ENCODE assay signal across 19 cellular contexts in the genomic region with DNA sequence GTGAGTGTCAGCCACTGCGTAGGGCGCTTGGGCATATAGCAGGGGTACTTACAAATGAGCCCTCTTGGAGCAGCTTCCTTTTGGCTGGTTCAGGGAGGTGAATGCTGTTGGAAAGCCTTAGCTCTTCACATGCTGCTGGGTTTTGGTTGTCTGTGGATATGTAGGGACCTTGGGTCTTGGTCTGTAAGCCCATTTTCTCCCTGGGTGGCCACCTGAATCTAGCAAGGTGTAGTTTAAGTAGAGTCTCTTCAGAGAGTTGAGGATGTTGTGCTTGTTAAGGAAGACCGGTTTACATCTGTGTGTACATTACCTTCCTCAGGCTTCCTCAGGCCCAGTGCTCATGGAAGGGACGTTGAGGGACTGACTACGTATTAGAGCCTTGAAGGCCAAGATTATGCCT.
"Had no signal": no experiment of that assay in that cellular context is flagged by ENCODE, and none has a peak within 500 bp of the region (broad histone marks: within the 10 kb centered on the region; RNA-seq: fewer than 3 reads in every experiment).

No MANE protein-coding gene starts in this region.

- H3K27me3 Mint-ChIP-seq: naive thymus-derived CD8-positive, alpha-beta T cell; stimulated activated memory B cell treated with anti-CD40 and anti-IgM and Interleukin-4, amounts not matched to agents 10 μg/mL and 1 μg/mL and 100 μg/mL, for 72 hours; stimulated activated naive CD8-positive, alpha-beta T cell treated with anti-CD3 and anti-CD28 coated beads, Interleukin-15, amount 100 ng/mL, for 72 hours had no signal

- H3K4me3 Mint-ChIP-seq: naive thymus-derived CD8-positive, alpha-beta T cell; stimulated activated memory B cell treated with anti-CD40 and anti-IgM and Interleukin-4, amounts not matched to agents 10 μg/mL and 1 μg/mL and 100 μg/mL, for 72 hours; stimulated activated naive CD8-positive, alpha-beta T cell treated with anti-CD3 and anti-CD28 coated beads, Interleukin-15, amount 100 ng/mL, for 72 hours had no signal

- H3K4me3 ChIP-seq: esophagus muscularis mucosa, gastrocnemius medialis, mucosa of descending colon, spleen, testis, transverse colon had no signal

- H3K4me1 ChIP-seq: esophagus muscularis mucosa, gastrocnemius medialis, testis had no signal

- DNase-seq: effector memory CD4-positive, alpha-beta T cell; gastrocnemius medialis; islet precursor cell; mammary epithelial cell; naive thymus-derived CD8-positive, alpha-beta T cell; spleen; stimulated activated CD4-positive, alpha-beta T cell treated with anti-CD3 and anti-CD28 coated beads, Interleukin-15, amount 100 ng/mL, for 24 hours; stimulated activated CD4-positive, alpha-beta T cell treated with anti-CD3 and anti-CD28 coated beads, Interleukin-1b, Interleukin-23, amount 100 ng/mL, for 48 hours; stimulated activated CD4-positive, alpha-beta T cell treated with anti-CD3 and anti-CD28 coated beads, Interleukin-4, amount 100 ng/mL, for 24 hours; stimulated activated naive CD8-positive, alpha-beta T cell treated with anti-CD3 and anti-CD28 coated beads, Interleukin-15, amount 100 ng/mL, for 72 hours; testis had no signal

- ATAC-seq: gastrocnemius medialis; left lobe of liver; naive thymus-derived CD8-positive, alpha-beta T cell; sciatic nerve; stimulated activated memory B cell treated with anti-CD40 and anti-IgM and Interleukin-4, amounts not matched to agents 10 μg/mL and 1 μg/mL and 100 μg/mL, for 72 hours; stimulated activated naive CD8-positive, alpha-beta T cell treated with anti-CD3 and anti-CD28 coated beads, Interleukin-15, amount 100 ng/mL, for 72 hours had no signal

- H3K9me3 ChIP-seq: esophagus muscularis mucosa, gastrocnemius medialis, mucosa of descending colon, neutrophil, spleen, testis, transverse colon had no signal

- H3K9me3 Mint-ChIP-seq: naive thymus-derived CD8-positive, alpha-beta T cell; stimulated activated memory B cell treated with anti-CD40 and anti-IgM and Interleukin-4, amounts not matched to agents 10 μg/mL and 1 μg/mL and 100 μg/mL, for 72 hours; stimulated activated naive CD8-positive, alpha-beta T cell treated with anti-CD3 and anti-CD28 coated beads, Interleukin-15, amount 100 ng/mL, for 72 hours had no signal

- H3K27ac Mint-ChIP-seq: stimulated activated memory B cell treated with anti-CD40 and anti-IgM and Interleukin-4, amounts not matched to agents 10 μg/mL and 1 μg/mL and 100 μg/mL, for 72 hours; stimulated activated naive CD8-positive, alpha-beta T cell treated with anti-CD3 and anti-CD28 coated beads, Interleukin-15, amount 100 ng/mL, for 72 hours had no signal

- H3K27ac ChIP-seq: epithelial cell of prostate, esophagus muscularis mucosa, gastrocnemius medialis, neutrophil, spleen, testis had no signal

- H3K27me3 ChIP-seq: esophagus muscularis mucosa, gastrocnemius medialis, neutrophil, spleen, testis, transverse colon had no signal
